ENCODE assay signal across 18 cellular contexts in genomic region chr16:11049396-11050059, GRCh38.
DNase-seq lines count a peak whose midpoint lies in the region; ATAC-seq and TF ChIP-seq lines count a peak whose summit lies in the region.
"Had no signal": no experiment of that assay in that cellular context is flagged by ENCODE, and none has a peak within 500 bp of the region (broad histone marks: within the 10 kb centered on the region; RNA-seq: fewer than 3 reads in every experiment).

No MANE protein-coding gene starts in this region.

- H4K20me1 ChIP-seq in H9 (ENCODE audit: control insufficient read depth, insufficient read depth, insufficient read length) = no peaks in the 10 kb centered on the region

- H3K23ac ChIP-seq in H9 (ENCODE audit: insufficient read length, low read depth, low read length) (no peak overlapping the region), mesendoderm (ENCODE audit: low read length) (no peak overlapping the region)

- H3K9me3 ChIP-seq in H9 (ENCODE audit: control insufficient read depth, low read depth, low read length) = no peaks in the 10 kb centered on the region
- H3K9me3 ChIP-seq: psoas muscle, stomach had no signal

- H2BK20ac ChIP-seq in H9 (ENCODE audit: low read depth, low read length, poor library complexity, severe bottlenecking) = no peak overlapping the region

- ATAC-seq in GM19452 (IDR thresholded peaks at IDR 0.05; ENCODE audit: unreplicated experiment) = no peak
- ATAC-seq: psoas muscle had no signal

- POLR2A ChIA-PET in activated CD4-positive, alpha-beta memory T cell treated with anti-CD3 and anti-CD28 coated beads, Interleukin-2, amount 10 ng/mL, durations not matched to agents 7 days and 5 days (lab: Charles Lee) = interaction anchor here (0.6 to 10.2 kb wide), 4 partner anchors 24 to 205 kb away, joined by 3 to 166 read pairs (median 24); partner anchors contain the start of gene SOCS1

- no peak overlapping the region for H2AFZ ChIP-seq in H9 (ENCODE audit: low read length)

- H3K56ac ChIP-seq in H9 (ENCODE audit: insufficient read length, low read depth, low read length) (no peak overlapping the region), mesendoderm (ENCODE audit: low read length) (peak overlapping the region; percentile 83)

- no peak overlapping the region for H3K4me2 ChIP-seq in H9 (ENCODE audit: insufficient read depth, insufficient read length, low read length)
- H3K4me2 ChIP-seq in mesendoderm (ENCODE audit: low read length) = no peak overlapping the region

- H3K4ac ChIP-seq in H9 (ENCODE audit: low read depth, low read length) (no peak overlapping the region), mesendoderm (ENCODE audit: low read depth, low read length) (peak overlapping the region; percentile 95)

- H3K27me3 ChIP-seq in H9 (ENCODE audit: insufficient read depth, low read length) (no peaks in the 10 kb centered on the region), mesendoderm (ENCODE audit: insufficient read depth, low read length, poor library complexity) (no peaks in the 10 kb centered on the region)
- H3K27me3 ChIP-seq: stomach had no signal

- no peak overlapping the region for H4K91ac ChIP-seq in H9 (ENCODE audit: insufficient read length, low read depth, low read length)

- peak overlapping the region in 2 of 3 experiments; percentile 58 to 70; a peak in 4 of 7 replicates for H3K27ac Mint-ChIP-seq in H9
- H3K27ac Mint-ChIP-seq in activated CD4-positive, alpha-beta memory T cell treated with anti-CD3 and anti-CD28 coated beads, Interleukin-2, amount 10 ng/mL, durations not matched to agents 7 days and 5 days = peak overlapping the region; percentile 12
- H3K27ac Mint-ChIP-seq: IgD-negative memory B cell had no signal

- H3K14ac ChIP-seq in H9 (ENCODE audit: insufficient read depth, low read length) = no peak overlapping the region

- H4K8ac ChIP-seq in H9 (replicated peaks; ENCODE audit: insufficient read length, low read depth, low read length) = no peak overlapping the region
- no peak overlapping the region for H4K8ac ChIP-seq in mesendoderm (ENCODE audit: low read depth, low read length)

- H3K36me3 Mint-ChIP-seq in H9 (ENCODE audit: insufficient read depth in 1 of 3, low read depth in 3 of 3) = peaks cover 0 to 9% (median 4%) of the 10 kb centered on the region in 3 experiments; a peak in 2 of 7 replicates
- H3K36me3 Mint-ChIP-seq in activated CD4-positive, alpha-beta memory T cell treated with anti-CD3 and anti-CD28 coated beads, Interleukin-2, amount 10 ng/mL, durations not matched to agents 7 days and 5 days (ENCODE audit: low read depth) = peaks cover 76% of the 10 kb centered on the region

- peaks cover 25 to 29% of the 10 kb centered on the region in 2 experiments for H3K4me1 Mint-ChIP-seq in H9
- H3K4me1 Mint-ChIP-seq in activated CD4-positive, alpha-beta memory T cell treated with anti-CD3 and anti-CD28 coated beads, Interleukin-2, amount 10 ng/mL, durations not matched to agents 7 days and 5 days = peaks cover 89% of the 10 kb centered on the region

- no peak overlapping the region for H2BK5ac ChIP-seq in H9 (ENCODE audit: insufficient read length, low read length)
- H2BK5ac ChIP-seq in mesendoderm (ENCODE audit: low read length) = peak overlapping the region; percentile 94

- H2AK5ac ChIP-seq in H9 (ENCODE audit: insufficient read length, low read length) = no peak overlapping the region
- H2AK5ac ChIP-seq in mesendoderm (ENCODE audit: low read length) = peak overlapping the region; percentile 97

- H3K23me2 ChIP-seq in H9 (ENCODE audit: insufficient read length, low read depth, low read length, poor library complexity, severe bottlenecking) = no peaks in the 10 kb centered on the region

- no peaks in the 10 kb centered on the region for H3K36me3 ChIP-seq in mesendoderm (ENCODE audit: control insufficient read depth, insufficient read depth, low read length)

- CTCF ChIA-PET in activated CD4-positive, alpha-beta memory T cell treated with anti-CD3 and anti-CD28 coated beads, Interleukin-2, amount 10 ng/mL, durations not matched to agents 7 days and 5 days (lab: Charles Lee) = interaction anchor here (1.3 to 2.2 kb wide), 3 partner anchors 45 to 175 kb away, joined by 3 to 8 read pairs (median 3); no protein-coding TSS in a partner anchor

- H3K18ac ChIP-seq in H9 (ENCODE audit: insufficient read length, low read depth, low read length) (no peak overlapping the region), mesendoderm (ENCODE audit: low read length) (peak overlapping the region; percentile 85)

- no peak overlapping the region for H2BK15ac ChIP-seq in H9 (ENCODE audit: low read depth, low read length)
- no peak overlapping the region for H2BK15ac ChIP-seq in mesendoderm (replicated peaks; ENCODE audit: low read depth)

- no peak overlapping the region for H3K27ac ChIP-seq in H9 (ENCODE audit: insufficient read length, low read depth, low read length)
- peak overlapping the region; percentile 43 for H3K27ac ChIP-seq in mesendoderm (ENCODE audit: low read depth, low read length)
- H3K27ac ChIP-seq: psoas muscle had no signal

- no peaks in the 10 kb centered on the region for H3K79me2 ChIP-seq in H9 (ENCODE audit: insufficient read depth, low read length)
- no peaks in the 10 kb centered on the region for H3K79me2 ChIP-seq in mesendoderm (ENCODE audit: control insufficient read depth, insufficient read depth, low read length)

- H3K4me3 Mint-ChIP-seq in H9 = no peak overlapping the region
- H3K4me3 Mint-ChIP-seq in activated CD4-positive, alpha-beta memory T cell treated with anti-CD3 and anti-CD28 coated beads, Interleukin-2, amount 10 ng/mL, durations not matched to agents 7 days and 5 days = no peak overlapping the region
- H3K4me3 Mint-ChIP-seq: IgD-negative memory B cell had no signal

- H3K9ac ChIP-seq in H9 (ENCODE audit: extremely low read depth, insufficient read length, low read length) = no peak overlapping the region
- peak overlapping the region; percentile 33 for H3K9ac ChIP-seq in mesendoderm (ENCODE audit: low read length)

- TF ChIP-seq CTCF in H9 (conservative IDR thresholded peaks at IDR 0.05) = no peak

- H3K4me1 ChIP-seq in H9 (ENCODE audit: insufficient read depth, low read length) = no peaks in the 10 kb centered on the region
- peaks cover 17% of the 10 kb centered on the region for H3K4me1 ChIP-seq in mesendoderm (ENCODE audit: control insufficient read depth, low read depth, low read length)
- H3K4me1 ChIP-seq: psoas muscle had no signal

- H2BK120ac ChIP-seq in H9 (ENCODE audit: low read depth, low read length, poor library complexity, severe bottlenecking) (no peak overlapping the region), mesendoderm (ENCODE audit: low read depth, low read length) (peak overlapping the region; percentile 63)

- no peak overlapping the region for H2BK12ac ChIP-seq in H9 (ENCODE audit: insufficient read length, low read depth, low read length)

- no peak overlapping the region for H3K4me3 ChIP-seq in mesendoderm (ENCODE audit: low read length)
- H3K4me3 ChIP-seq: psoas muscle, stomach had no signal

- no CpG with 5 or more reads among the region's 3 CpGs for WGBS in H9 (ENCODE audit: extremely low coverage, insufficient read length, low lambda C conversion rate)
- no CpG with 5 or more reads among the region's 3 CpGs for WGBS in mesendoderm (ENCODE audit: extremely low coverage, insufficient coverage, low lambda C conversion rate)

- H3K27me3 Mint-ChIP-seq in H9 (ENCODE audit: low read depth) = no peaks in the 10 kb centered on the region
- H3K27me3 Mint-ChIP-seq in activated CD4-positive, alpha-beta memory T cell treated with anti-CD3 and anti-CD28 coated beads, Interleukin-2, amount 10 ng/mL, durations not matched to agents 7 days and 5 days = no peaks in the 10 kb centered on the region
- H3K27me3 Mint-ChIP-seq: IgD-negative memory B cell had no signal

- in situ Hi-C loops in KBM-7 (cut with MboI; ENCODE audit: low pct_unique_long_range_greater_than_20kb, low sequenced_read_pairs) = no loop called here

- H4K5ac ChIP-seq in H9 (ENCODE audit: insufficient read length, low read depth, low read length) = no peak overlapping the region
- peak overlapping the region; percentile 34 for H4K5ac ChIP-seq in mesendoderm (ENCODE audit: low read length)

- no peaks in the 10 kb centered on the region for H3K79me1 ChIP-seq in H9 (ENCODE audit: insufficient read depth, low read depth, low read length, poor library complexity, severe bottlenecking)
- H3K79me1 ChIP-seq in mesendoderm (ENCODE audit: low read length) = no peaks in the 10 kb centered on the region

- H3K9me3 Mint-ChIP-seq in H9 = no peaks in the 10 kb centered on the region
- no peaks in the 10 kb centered on the region for H3K9me3 Mint-ChIP-seq in activated CD4-positive, alpha-beta memory T cell treated with anti-CD3 and anti-CD28 coated beads, Interleukin-2, amount 10 ng/mL, durations not matched to agents 7 days and 5 days
- H3K9me3 Mint-ChIP-seq: IgD-negative memory B cell had no signal

- no peak overlapping the region for H3T11ph ChIP-seq in H9 (ENCODE audit: low read length)

- DNase-seq in AG20443 (ENCODE audit: low spot score) = peak; percentile 60
- peak; percentile 42 for DNase-seq in H9
- no peak for DNase-seq in activated CD4-positive, alpha-beta memory T cell treated with anti-CD3 and anti-CD28 coated beads, Interleukin-2, amount 10 ng/mL, durations not matched to agents 7 days and 5 days
- peak; percentile 92 for DNase-seq in mesendoderm
- no peak for DNase-seq in cortex of kidney (lab: John Stamatoyannopoulos, UW)
- no peak for DNase-seq in KBM-7
- no peak for DNase-seq in hippocampal formation (lab: John Stamatoyannopoulos, UW)
- DNase-seq: anterior cingulate cortex; C1 segment of cervical spinal cord; GDM1; NCI-H1436; NCI-H526; psoas muscle; RPMI8226; stimulated activated CD4-positive, alpha-beta T cell treated with anti-CD3 and anti-CD28 coated beads, Interleukin-4, amount 100 ng/mL, for 4 hours; stomach had no signal

Comparison
In these comparisons a context has a peak if more than half of its experiments do, and no peak if none do; other contexts are left out.
1. DNase-seq: peak in AG20443 (single experiment), H9 (single experiment) and mesendoderm (single experiment); none in activated CD4-positive, alpha-beta memory T cell treated with anti-CD3 and anti-CD28 coated beads, Interleukin-2, amount 10 ng/mL, durations not matched to agents 7 days and 5 days (single experiment), cortex of kidney (single experiment), KBM-7 (single experiment) and hippocampal formation (0 of 2).